11 cellular contexts compared by ENCODE assay signal in genomic region chr17:63702616-63703015, GRCh38. TPM values are rescaled to one million over a fixed set of nuclear protein-coding genes. Genes with fewer than 3 reads are reported as not detected.
A peak's percentile ranks its signal among the peaks of the same experiment; 100 is the strongest.
DNase-seq lines count a peak whose midpoint lies in the region; ATAC-seq and TF ChIP-seq lines count a peak whose summit lies in the region.
"Had no signal": no experiment of that assay in that cellular context is flagged by ENCODE, and none has a peak within 500 bp of the region (broad histone marks: within the 10 kb centered on the region; RNA-seq: fewer than 3 reads in every experiment).

No MANE protein-coding gene starts in this region.

- no peak for TF ChIP-seq CTCF in HL-60 (IDR thresholded peaks at IDR 0.05; ENCODE audit: insufficient read depth, low read length)
- TF ChIP-seq CTCF in neural crest cell (conservative IDR thresholded peaks at IDR 0.05) = no peak

- H3K4me3 ChIP-seq in CD4-positive, alpha-beta memory T cell (ENCODE audit: low read length in 2 of 2) = peak overlapping the region; percentile 76 to 77
- H3K4me3 ChIP-seq in HL-60 (replicated peaks; ENCODE audit: insufficient read depth, low read length) = no peak overlapping the region
- H3K4me3 ChIP-seq: body of pancreas had no signal

- ATAC-seq in activated naive CD8-positive, alpha-beta T cell treated with anti-CD3 and anti-CD28 coated beads, Interleukin-2, amount 10 ng/mL, durations not matched to agents 7 days and 5 days (ENCODE audit: low read depth) = no peak
- no peak for ATAC-seq in HG03521 (IDR thresholded peaks at IDR 0.05; ENCODE audit: unreplicated experiment)
- ATAC-seq: body of pancreas had no signal

- H3K27ac Mint-ChIP-seq in CD4-positive, alpha-beta memory T cell = peak overlapping the region; percentile 96 to 100 (median 98)
- peak overlapping the region; percentile 98 for H3K27ac Mint-ChIP-seq in activated naive CD8-positive, alpha-beta T cell treated with anti-CD3 and anti-CD28 coated beads, Interleukin-2, amount 10 ng/mL, durations not matched to agents 7 days and 5 days
- H3K27ac Mint-ChIP-seq in neural crest cell (ENCODE audit: unreplicated experiment) = peak overlapping the region; percentile 62

- peaks cover 72% of the 10 kb centered on the region for H3K4me1 ChIP-seq in CD4-positive, alpha-beta memory T cell (ENCODE audit: insufficient read depth, low read length)

- CTCF ChIA-PET in CD4-positive, alpha-beta memory T cell (lab: Charles Lee; ENCODE audit: partially characterized antibody) = interaction anchor here (0.6 to 3.4 kb wide), 7 partner anchors 8 to 146 kb away, joined by 3 to 16 read pairs (median 6); partner anchors contain the start of genes CCDC47, DDX42 and STRADA

- peaks cover 22 to 39% of the 10 kb centered on the region in 2 donors for H3K36me3 Mint-ChIP-seq in CD4-positive, alpha-beta memory T cell
- H3K36me3 Mint-ChIP-seq in activated naive CD8-positive, alpha-beta T cell treated with anti-CD3 and anti-CD28 coated beads, Interleukin-2, amount 10 ng/mL, durations not matched to agents 7 days and 5 days = peaks cover 22% of the 10 kb centered on the region
- peaks cover 9% of the 10 kb centered on the region for H3K36me3 Mint-ChIP-seq in neural crest cell (ENCODE audit: low read depth)

- H3K27me3 Mint-ChIP-seq in CD4-positive, alpha-beta memory T cell = no peaks in the 10 kb centered on the region
- H3K27me3 Mint-ChIP-seq in activated naive CD8-positive, alpha-beta T cell treated with anti-CD3 and anti-CD28 coated beads, Interleukin-2, amount 10 ng/mL, durations not matched to agents 7 days and 5 days = no peaks in the 10 kb centered on the region
- H3K27me3 Mint-ChIP-seq in neural crest cell (ENCODE audit: low read depth) = peaks cover 2% of the 10 kb centered on the region

- H3K9me3 ChIP-seq in CD4-positive, alpha-beta memory T cell (ENCODE audit: control insufficient read depth in 1 of 2, low read length in 2 of 2) = no peaks in the 10 kb centered on the region
- H3K9me3 ChIP-seq: body of pancreas had no signal

- no peak for DNase-seq in CD4-positive, alpha-beta memory T cell
- DNase-seq in HL-60 (ENCODE audit: low read depth in 1 of 2, low spot score in 1 of 2) (no peak), neural crest cell (ENCODE audit: low read depth, low spot score) (no peak), NCI-H2107 treated with DMSO at 0.1 percent for 48 hours (lab: John Stamatoyannopoulos, UW; ENCODE audit: unreplicated experiment) (no peak), AML-193 (lab: John Stamatoyannopoulos, UW) (no peak), NAMALWA (ENCODE audit: low spot score) (no peak)
- DNase-seq in activated naive CD8-positive, alpha-beta T cell treated with anti-CD3 and anti-CD28 coated beads, Interleukin-2, amount 10 ng/mL, durations not matched to agents 7 days and 5 days = no peak
- DNase-seq: body of pancreas, IMR-90, NCI-H2081 treated with DMSO at 0.1 percent for 48 hours had no signal

- H3K36me3 ChIP-seq in CD4-positive, alpha-beta memory T cell (ENCODE audit: insufficient read depth, low read length) = peaks cover 8% of the 10 kb centered on the region

- H3K27me3 ChIP-seq in CD4-positive, alpha-beta memory T cell (ENCODE audit: insufficient read depth, low read length) = no peaks in the 10 kb centered on the region
- H3K27me3 ChIP-seq in HL-60 (ENCODE audit: insufficient read depth, poor library complexity, severe bottlenecking) = no peaks in the 10 kb centered on the region
- H3K27me3 ChIP-seq: body of pancreas had no signal

- intact Hi-C loops in CD4-positive, alpha-beta memory T cell (cut with micrococcal nuclease) = loop anchor here (1.0 to 10.0 kb wide), 4 partner anchors 39 to 802 kb away; partner anchors contain the start of genes CCDC47, CEP95, DCAF7 and DDX5

- H3K27ac ChIP-seq in CD4-positive, alpha-beta memory T cell (ENCODE audit: low read depth, low read length) = peak overlapping the region; percentile 73
- peak overlapping the region; percentile 95 for H3K27ac ChIP-seq in HL-60 (replicated peaks)

- H3K4me1 Mint-ChIP-seq in CD4-positive, alpha-beta memory T cell = peaks cover 33 to 72% (median 53%) of the 10 kb centered on the region in 4 donors
- H3K4me1 Mint-ChIP-seq in activated naive CD8-positive, alpha-beta T cell treated with anti-CD3 and anti-CD28 coated beads, Interleukin-2, amount 10 ng/mL, durations not matched to agents 7 days and 5 days = peaks cover 51% of the 10 kb centered on the region
- H3K4me1 Mint-ChIP-seq in neural crest cell = peaks cover 22% of the 10 kb centered on the region

- POLR2A ChIA-PET in CD4-positive, alpha-beta memory T cell (lab: Charles Lee; ENCODE audit: partially characterized antibody) = interaction anchor here (0.7 to 23.0 kb wide), 21 partner anchors 7 to 803 kb away, joined by 3 to 1362 read pairs (median 6); partner anchors contain the start of genes CCDC47, CEP95, DDX42 and DDX5
- POLR2A ChIA-PET in activated naive CD8-positive, alpha-beta T cell treated with anti-CD3 and anti-CD28 coated beads, Interleukin-2, amount 10 ng/mL, durations not matched to agents 7 days and 5 days (lab: Charles Lee) = interaction anchor here (0.7 to 4.0 kb wide), 10 partner anchors 8 to 153 kb away, joined by 3 to 56 read pairs (median 8); partner anchors contain the start of genes CCDC47, DCAF7, DDX42 and MAP3K3

- peaks cover 0 to 2% (median 0%) of the 10 kb centered on the region in 8 donors for H3K9me3 Mint-ChIP-seq in CD4-positive, alpha-beta memory T cell
- no peaks in the 10 kb centered on the region for H3K9me3 Mint-ChIP-seq in activated naive CD8-positive, alpha-beta T cell treated with anti-CD3 and anti-CD28 coated beads, Interleukin-2, amount 10 ng/mL, durations not matched to agents 7 days and 5 days
- H3K9me3 Mint-ChIP-seq in neural crest cell = no peaks in the 10 kb centered on the region

- H3K4me3 Mint-ChIP-seq in CD4-positive, alpha-beta memory T cell = peak overlapping the region; percentile 92 to 96 (median 94)
- peak overlapping the region; percentile 90 for H3K4me3 Mint-ChIP-seq in activated naive CD8-positive, alpha-beta T cell treated with anti-CD3 and anti-CD28 coated beads, Interleukin-2, amount 10 ng/mL, durations not matched to agents 7 days and 5 days
- peak overlapping the region; percentile 74 for H3K4me3 Mint-ChIP-seq in neural crest cell

RNA-seq across cellular contexts. Expression of gene LIMD2, which starts 2.7 kb away (rescaled TPM):
- 100 to 1,000 TPM; 724 to 755 TPM for total RNA-seq in CD4-positive, alpha-beta memory T cell
- 100 to 1,000 TPM; 347 to 569 TPM for polyA plus RNA-seq in CD4-positive, alpha-beta memory T cell
- total RNA-seq in activated naive CD8-positive, alpha-beta T cell treated with anti-CD3 and anti-CD28 coated beads, Interleukin-2, amount 10 ng/mL, durations not matched to agents 7 days and 5 days = 100 to 1,000 TPM; 452 to 453 TPM
- 134 and 145 TPM in 2 replicates for total RNA-seq in neural crest cell

RNA-seq across cellular contexts. Expression of gene STRADA, which starts 39.0 kb away (rescaled TPM):
- 10 to 100 TPM; 55.6 to 58.3 TPM for total RNA-seq in CD4-positive, alpha-beta memory T cell
- 10 to 100 TPM; 20.0 to 21.3 TPM for polyA plus RNA-seq in CD4-positive, alpha-beta memory T cell
- 10 to 100 TPM; 54.0 to 61.4 TPM for total RNA-seq in activated naive CD8-positive, alpha-beta T cell treated with anti-CD3 and anti-CD28 coated beads, Interleukin-2, amount 10 ng/mL, durations not matched to agents 7 days and 5 days
- total RNA-seq in neural crest cell = 55.0 and 55.9 TPM in 2 replicates
